10 cellular contexts compared by ENCODE assay signal in genomic region chr5:163079618-163080017, GRCh38.
DNase-seq lines count a peak whose midpoint lies in the region; ATAC-seq, FAIRE-seq and TF ChIP-seq lines count a peak whose summit lies in the region.
"Had no signal": no experiment of that assay in that cellular context is flagged by ENCODE, and none has a peak within 500 bp of the region (broad histone marks: within the 10 kb centered on the region; RNA-seq: fewer than 3 reads in every experiment).

No MANE protein-coding gene starts in this region.

- TF ChIP-seq CTCF in epithelial cell of esophagus (IDR thresholded peaks at IDR 0.05; ENCODE audit: insufficient read depth, low read depth, low read length, missing control alignments) = peak; percentile 13

- no peaks in the 10 kb centered on the region; the same call in 1 of the 2 replicates for H3K9me3 ChIP-seq in HAP-1
- H3K9me3 ChIP-seq in MG63 = peaks cover 2% of the 10 kb centered on the region; the same call in 1 of the 2 replicates

- H3K36me3 ChIP-seq in HAP-1 (replicated peaks) = no peaks in the 10 kb centered on the region
- no peaks in the 10 kb centered on the region for H3K36me3 ChIP-seq in MG63
- H3K36me3 ChIP-seq: SJSA1 had no signal

- H3K27me3 ChIP-seq in HAP-1 (ENCODE audit: low read depth) (no peaks in the 10 kb centered on the region), MG63 (no peaks in the 10 kb centered on the region)
- H3K27me3 ChIP-seq: SJSA1 had no signal

- in situ Hi-C loops in HAP-1 (cut with MboI; ENCODE audit: low sequenced_read_pairs) = no loop called here

- DNase-seq in HAP-1 (ENCODE audit: low spot score in 2 of 2) (peak; percentile 17 to 46), MG63 (peak; percentile 11), epithelial cell of esophagus (ENCODE audit: low read depth) (no peak), SKM-1 (lab: John Stamatoyannopoulos, UW; ENCODE audit: unreplicated experiment) (no peak), urothelium cell line (ENCODE audit: low spot score) (no peak)
- no peak for DNase-seq in stimulated activated naive CD4-positive, alpha-beta T cell (lab: John Stamatoyannopoulos, UW)
- no peak for DNase-seq in effector CD4-positive, alpha-beta T cell
- DNase-seq: NCI-H1105 had no signal

- H3K4me1 ChIP-seq in HAP-1 = no peaks in the 10 kb centered on the region
- H3K4me1 ChIP-seq: SJSA1 had no signal

- FAIRE-seq in urothelium cell line (lab: Jason Lieb, UNC) = no peak

- H3K4me3 ChIP-seq in HAP-1 = no peak overlapping the region
- no peak overlapping the region for H3K4me3 ChIP-seq in MG63
- H3K4me3 ChIP-seq in epithelial cell of esophagus (ENCODE audit: low read length) = no peak overlapping the region
- H3K4me3 ChIP-seq: SJSA1 had no signal

- ATAC-seq in GM18505 (IDR thresholded peaks at IDR 0.05; ENCODE audit: unreplicated experiment) = peak; percentile 78

- no peak for TF ChIP-seq POLR2A in GM18505 (IDR thresholded peaks at IDR 0.05; ENCODE audit: borderline replicate concordance, extremely low read depth, insufficient read depth, insufficient read length)

Comparison
In these comparisons a context has a peak if more than half of its experiments do, and no peak if none do; other contexts are left out.
1. DNase-seq: peak in HAP-1 (2 of 2) and MG63 (single experiment); none in epithelial cell of esophagus (single experiment), SKM-1 (single experiment), stimulated activated naive CD4-positive, alpha-beta T cell (0 of 6), effector CD4-positive, alpha-beta T cell (single experiment) and urothelium cell line (single experiment).